In the genomic region with DNA sequence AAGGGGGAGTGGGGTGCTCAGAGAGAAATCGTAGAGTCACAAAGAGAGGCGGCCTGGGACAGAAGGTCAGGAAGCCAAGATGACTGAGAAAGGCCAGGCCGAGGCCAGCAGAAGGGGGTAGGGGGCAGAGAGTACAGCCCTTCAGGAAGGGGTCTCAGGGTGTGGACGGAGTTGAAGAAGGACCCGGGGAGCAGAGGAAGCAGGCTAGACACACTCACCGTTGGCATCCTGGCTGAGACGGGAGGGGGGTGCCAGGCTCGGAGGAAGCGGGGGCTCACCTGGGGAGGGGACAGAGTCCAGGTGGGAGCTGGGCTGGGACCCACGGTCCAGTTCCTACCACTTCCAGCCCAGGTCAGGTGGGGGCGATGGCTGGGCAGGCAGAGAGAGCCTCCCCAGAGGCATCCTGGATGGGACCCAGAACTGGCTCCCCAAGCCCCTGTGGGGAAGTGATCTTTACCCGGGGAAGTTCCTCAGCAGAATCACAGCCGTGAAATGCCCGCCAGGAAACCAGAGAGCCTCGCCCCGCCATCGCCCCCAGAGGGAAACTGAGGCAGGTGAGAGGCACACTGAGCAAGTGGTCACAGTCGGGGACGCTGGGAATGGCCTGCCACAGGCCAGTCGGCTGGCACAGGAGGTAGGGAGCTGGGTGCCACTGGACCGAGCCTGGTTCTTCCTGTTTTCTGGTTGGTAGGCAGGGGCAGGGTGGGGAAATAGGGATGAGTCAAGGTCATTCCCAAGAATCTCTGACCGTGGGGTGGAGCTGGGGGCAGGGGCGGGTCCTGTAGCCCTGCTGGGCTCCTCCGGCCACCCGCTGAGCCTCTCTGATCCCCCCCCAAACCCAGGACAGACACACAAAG, we compare ENCODE assay signal across 10 cellular contexts. TPM values are rescaled to one million over a fixed set of nuclear protein-coding genes. Genes with fewer than 3 reads are reported as not detected.
DNase-seq lines count a peak whose midpoint lies in the region; ATAC-seq and TF ChIP-seq lines count a peak whose summit lies in the region.
"Had no signal": no experiment of that assay in that cellular context is flagged by ENCODE, and none has a peak within 500 bp of the region (broad histone marks: within the 10 kb centered on the region; RNA-seq: fewer than 3 reads in every experiment).

No MANE protein-coding gene starts in this region.

- no peak overlapping the region for H3K18ac ChIP-seq in trophoblast cell (ENCODE audit: low read length)

- DNase-seq in HS-5 (ENCODE audit: low read depth) (peak; percentile 11), breast epithelium (ENCODE audit: low spot score in 2 of 2) (no peak), retina (no peak), trophoblast cell (no peak)

- intact Hi-C loops in breast epithelium (cut with DNase I; ENCODE audit: low total_unique reads) = no loop called here

- H3K14ac ChIP-seq in trophoblast cell (ENCODE audit: low read length) = no peak overlapping the region

- H2BK5ac ChIP-seq in trophoblast cell (ENCODE audit: low read depth, low read length, poor library complexity) = no peak overlapping the region

- H3K9me3 ChIP-seq in BLaER1 treated with 17β-estradiol and CSF1 and Interleukin-3, amounts not matched to agents 10 nM and 100 nM (replicated peaks in 1 of 11) = peaks cover 22 to 32% (median 25%) of the 10 kb centered on the region in 11 experiments
- peaks cover 24 to 26% of the 10 kb centered on the region in 2 donors for H3K9me3 ChIP-seq in breast epithelium
- peaks cover 4% of the 10 kb centered on the region for H3K9me3 ChIP-seq in mononuclear cell (ENCODE audit: low read depth, low read length)
- peaks cover 24% of the 10 kb centered on the region for H3K9me3 ChIP-seq in trophoblast cell (ENCODE audit: insufficient read depth, low read depth, low read length)

- WGBS in trophoblast cell (ENCODE audit: extremely low coverage, insufficient coverage, insufficient read length) = no CpG with 5 or more reads among the region's 25 CpGs

- peaks cover 18 to 46% (median 39%) of the 10 kb centered on the region in 11 experiments for H3K27me3 ChIP-seq in BLaER1 treated with 17β-estradiol and CSF1 and Interleukin-3, amounts not matched to agents 10 nM and 100 nM
- peaks cover 0 to 44% of the 10 kb centered on the region in 2 donors for H3K27me3 ChIP-seq in breast epithelium
- H3K27me3 ChIP-seq in mononuclear cell (ENCODE audit: insufficient read depth, low read length) = no peaks in the 10 kb centered on the region
- H3K27me3 ChIP-seq in trophoblast cell (ENCODE audit: insufficient read depth, low read length) = peaks cover 25% of the 10 kb centered on the region

- no peak overlapping the region for H2BK120ac ChIP-seq in trophoblast cell (ENCODE audit: insufficient read depth, low read length, poor library complexity)

- ATAC-seq in HG02642 (IDR thresholded peaks at IDR 0.05; ENCODE audit: poor library complexity, unreplicated experiment) (no peak), GM21360 (IDR thresholded peaks at IDR 0.05; ENCODE audit: unreplicated experiment) (no peak)

- no peak for TF ChIP-seq POLR2A in breast epithelium (IDR thresholded peaks at IDR 0.05)

- no peaks in the 10 kb centered on the region for H3K79me1 ChIP-seq in trophoblast cell (ENCODE audit: low read length)

- peak overlapping the region in 2 of 11 experiments; percentile 18 to 38; a peak in 3 of 22 replicates for H3K27ac ChIP-seq in BLaER1 treated with 17β-estradiol and CSF1 and Interleukin-3, amounts not matched to agents 10 nM and 100 nM
- H3K27ac ChIP-seq in breast epithelium = no peak overlapping the region
- H3K27ac ChIP-seq in trophoblast cell (ENCODE audit: low read depth, low read length) = no peak overlapping the region

- no peak overlapping the region for H3K23ac ChIP-seq in trophoblast cell (ENCODE audit: low read length)

- no peak overlapping the region for H3K4ac ChIP-seq in trophoblast cell (ENCODE audit: low read depth, low read length)

- H4K91ac ChIP-seq in trophoblast cell (ENCODE audit: low read depth, low read length) = no peak overlapping the region

- no peaks in the 10 kb centered on the region for H3K36me3 ChIP-seq in BLaER1 treated with 17β-estradiol and CSF1 and Interleukin-3, amounts not matched to agents 10 nM and 100 nM
- H3K36me3 ChIP-seq in breast epithelium (no peaks in the 10 kb centered on the region), trophoblast cell (ENCODE audit: control insufficient read depth in 1 of 2, insufficient read depth in 2 of 2, low read length in 2 of 2) (no peaks in the 10 kb centered on the region)

- H4K8ac ChIP-seq in trophoblast cell (ENCODE audit: low read depth, low read length) = no peak overlapping the region

- H4K20me1 ChIP-seq in BLaER1 treated with 17β-estradiol and CSF1 and Interleukin-3, amounts not matched to agents 10 nM and 100 nM = no peaks in the 10 kb centered on the region

- TF ChIP-seq CTCF in breast epithelium (IDR thresholded peaks at IDR 0.05) = no peak

- no peaks in the 10 kb centered on the region for H3K79me2 ChIP-seq in trophoblast cell (ENCODE audit: control insufficient read depth, insufficient read depth, low read length, poor library complexity)

- no peak overlapping the region for H2AFZ ChIP-seq in trophoblast cell (ENCODE audit: insufficient read depth, low read length, poor library complexity)

- H3K9ac ChIP-seq in BLaER1 treated with 17β-estradiol and CSF1 and Interleukin-3, amounts not matched to agents 10 nM and 100 nM = peak overlapping the region in 3 of 11 experiments; percentile 23 to 27 (median 26); a peak in 4 of 22 replicates
- no peak overlapping the region for H3K9ac ChIP-seq in trophoblast cell (ENCODE audit: low read length)

- H3K4me2 ChIP-seq in BLaER1 treated with 17β-estradiol and CSF1 and Interleukin-3, amounts not matched to agents 10 nM and 100 nM = peak overlapping the region in 10 of 11 experiments; percentile 22 to 91 (median 67); a peak in 19 of 22 replicates
- H3K4me2 ChIP-seq in trophoblast cell (ENCODE audit: low read length) = no peak overlapping the region

- H4K12ac ChIP-seq in trophoblast cell (ENCODE audit: low read depth, low read length) = no peak overlapping the region

- H3K4me3 ChIP-seq in BLaER1 treated with 17β-estradiol and CSF1 and Interleukin-3, amounts not matched to agents 10 nM and 100 nM = peak overlapping the region in 6 of 10 experiments; percentile 15 to 55 (median 38); a peak in 8 of 20 replicates
- peak overlapping the region in 2 of 3 donors; percentile 41 to 60 for H3K4me3 ChIP-seq in breast epithelium
- H3K4me3 ChIP-seq in mononuclear cell (ENCODE audit: low read length) = peak overlapping the region; percentile 38
- no peak overlapping the region for H3K4me3 ChIP-seq in trophoblast cell (ENCODE audit: low read depth, low read length)

- no peak overlapping the region for H2AK5ac ChIP-seq in trophoblast cell (ENCODE audit: low read length)

- H2BK12ac ChIP-seq in trophoblast cell (ENCODE audit: low read length) = no peak overlapping the region

- H3K4me1 ChIP-seq in BLaER1 treated with 17β-estradiol and CSF1 and Interleukin-3, amounts not matched to agents 10 nM and 100 nM = peaks cover 0 to 21% (median 14%) of the 10 kb centered on the region in 10 experiments; a peak in 17 of 20 replicates
- H3K4me1 ChIP-seq in breast epithelium (no peaks in the 10 kb centered on the region), mononuclear cell (ENCODE audit: insufficient read depth, low read length) (peaks cover 5% of the 10 kb centered on the region), trophoblast cell (ENCODE audit: control insufficient read depth in 1 of 2, insufficient read depth in 2 of 2, low read length in 2 of 2) (peaks cover 5% of the 10 kb centered on the region in 2 experiments)

RNA-seq across cellular contexts. Expression of gene MATK, which starts 1.3 kb away (rescaled TPM):
- total RNA-seq in breast epithelium = 1 to 10 TPM; 1.8 to 5.6 (median 5.2) TPM
- 31.6 TPM for total RNA-seq in mononuclear cell
- polyA plus RNA-seq in trophoblast cell (2013) = 0.40 and 0.56 TPM in 2 replicates
- total RNA-seq: M059J had no signal

RNA-seq across cellular contexts. Expression of gene RAX2, which starts 12.8 kb away (rescaled TPM):
- total RNA-seq in breast epithelium = under 1 TPM in 1 of 3 donors, not detected in 2; 0.66 TPM
- not detected for total RNA-seq in mononuclear cell
- not detected in 2 replicates for polyA plus RNA-seq in trophoblast cell (2013)
- total RNA-seq: M059J had no signal
- polyA plus RNA-seq: adipose tissue had no signal

RNA-seq across cellular contexts. Expression of gene MRPL54, which starts 22.4 kb away (rescaled TPM):
- 10 to 100 TPM; 69.9 to 81.5 (median 73.4) TPM for total RNA-seq in breast epithelium
- total RNA-seq in mononuclear cell = 40.4 TPM
- polyA plus RNA-seq in trophoblast cell (2013) = 39.6 and 39.9 TPM in 2 replicates

RNA-seq across cellular contexts. Expression of gene APBA3, which starts 23.3 kb away (rescaled TPM):
- 10 to 100 TPM; 24.0 to 24.9 (median 24.6) TPM for total RNA-seq in breast epithelium
- total RNA-seq in mononuclear cell = 47.6 TPM
- polyA plus RNA-seq in trophoblast cell (2013) = 26.2 and 27.1 TPM in 2 replicates
